Comparison of ENCODE assay signal across 8 cellular contexts in genomic region chr20:37345339-37346231, GRCh38. TPM values are rescaled to one million over a fixed set of nuclear protein-coding genes. Genes with fewer than 3 reads are reported as not detected.
A peak's percentile ranks its signal among the peaks of the same experiment; 100 is the strongest.
DNase-seq lines count a peak whose midpoint lies in the region; ATAC-seq and TF ChIP-seq lines count a peak whose summit lies in the region.

SRC (plus strand) TSS chr20:37346140; CDS start chr20:37384154, 38,014 bp downstream.

- DNase-seq in AG09319 (ENCODE audit: extremely low read depth, low read depth): peak; percentile 61
- peak; percentile 37 for DNase-seq in NCI-H2196 treated with DMSO at 0.1 percent for 48 hours (lab: John Stamatoyannopoulos, UW; ENCODE audit: unreplicated experiment)
- DNase-seq in activated CD4-positive, alpha-beta T cell treated with anti-CD3 and anti-CD28 coated beads, Interleukin-2, amount 50 U/mL, for 24 hours (ENCODE audit: low read depth in 1 of 2, low spot score in 1 of 2): peak; percentile 11 to 15
- DNase-seq in effector CD8-positive, alpha-beta T cell (lab: John Stamatoyannopoulos, UW): peak; percentile 6
- DNase-seq in lower lobe of right lung: peak; percentile 87
- DNase-seq in stimulated activated CD4-positive, alpha-beta T cell treated with anti-CD3 and anti-CD28 coated beads, Interleukin-4, amount 100 ng/mL, for 4 hours: peak; percentile 47 to 53

- H3K4me1 ChIP-seq in lower lobe of right lung: peaks cover 44% of the 10 kb centered on the region

- H3K36me3 ChIP-seq in lower lobe of right lung: no peaks in the 10 kb centered on the region

- H3K9me3 ChIP-seq in lower lobe of right lung: no peaks in the 10 kb centered on the region

- no peak for TF ChIP-seq CTCF in AG09319 (IDR thresholded peaks at IDR 0.05; ENCODE audit: low read depth, low read length)
- TF ChIP-seq CTCF in lower lobe of right lung (IDR thresholded peaks at IDR 0.05): no peak

- H3K4me3 ChIP-seq in lower lobe of right lung: peak within 1 kb of the TSS; percentile 64

- H3K27me3 ChIP-seq in lower lobe of right lung (ENCODE audit: low read depth): no peaks in the 10 kb centered on the region

- H3K27ac ChIP-seq in lower lobe of right lung: peak within 1 kb of the TSS; percentile 82

- intact Hi-C loops in lower lobe of right lung (cut with DNase I): no loop called here

- ATAC-seq in GM19397 (IDR thresholded peaks at IDR 0.05; ENCODE audit: unreplicated experiment): peak; percentile 35
- peak; percentile 68 to 75 for ATAC-seq in lower lobe of right lung
- no peak for ATAC-seq in HG03469 (IDR thresholded peaks at IDR 0.05; ENCODE audit: unreplicated experiment)

RNA-seq across cellular contexts. Expression of gene SRC, which starts in this region (rescaled TPM):
- 72.7 TPM for total RNA-seq in lower lobe of right lung

Comparison
In these comparisons a context has a peak if more than half of its experiments do, and no peak if none do; other contexts are left out.
1. DNase-seq: peak in every context shown above with its lines; median percentile 87 in lower lobe of right lung; 61 in AG09319; 50 in stimulated activated CD4-positive, alpha-beta T cell treated with anti-CD3 and anti-CD28 coated beads, Interleukin-4, amount 100 ng/mL, for 4 hours; 37 in NCI-H2196 treated with DMSO at 0.1 percent for 48 hours; 13 in activated CD4-positive, alpha-beta T cell treated with anti-CD3 and anti-CD28 coated beads, Interleukin-2, amount 50 U/mL, for 24 hours; 6 in effector CD8-positive, alpha-beta T cell.